Comparison of ENCODE assay signal across 24 cellular contexts in genomic region chr1:94551449-94551848, GRCh38. TPM values are rescaled to one million over a fixed set of nuclear protein-coding genes. Genes with fewer than 3 reads are reported as not detected.
DNase-seq lines count a peak whose midpoint lies in the region; ATAC-seq and TF ChIP-seq lines count a peak whose summit lies in the region.
"Had no signal": no experiment of that assay in that cellular context is flagged by ENCODE, and none has a peak within 500 bp of the region (broad histone marks: within the 10 kb centered on the region; RNA-seq: fewer than 3 reads in every experiment).

No MANE protein-coding gene starts in this region.

- DNase-seq in Right ventricle myocardium superior (no peak), left cardiac atrium (no peak), choroid plexus epithelial cell (ENCODE audit: low read depth) (peak; percentile 25), upper lobe of left lung (no peak), adrenal gland (no peak), Caco-2 (no peak), GM19240 (ENCODE audit: insufficient read length, low spot score) (no peak)
- DNase-seq: 8988T; activated CD4-positive, alpha-beta T cell treated with anti-CD3 and anti-CD28 coated beads for 1 hour; activated CD8-positive, alpha-beta T cell treated with anti-CD3 and anti-CD28 coated beads, Interleukin-2, amount 10 ng/mL, durations not matched to agents 7 days and 5 days; activated gamma-delta T cell treated with Interleukin-2 at 50 U/mL for 16 hours; activated T-cell treated with anti-CD3 and anti-CD28 coated beads, Interleukin-2, amount 50 U/mL, for 1 hour; CD4-positive, alpha-beta memory T cell; DMS53; GF-D8; hypothalamus; KG1; naive B cell; NCI-H1694 treated with DMSO at 0.1 percent for 48 hours; SW 1271 had no signal

- H3K36me3 ChIP-seq in upper lobe of left lung (no peaks in the 10 kb centered on the region), adrenal gland (replicated peaks in 1 of 2) (no peaks in the 10 kb centered on the region), Caco-2 (ENCODE audit: control insufficient read depth, insufficient read depth, low read length) (no peaks in the 10 kb centered on the region)
- H3K36me3 ChIP-seq: HAP-1 had no signal

- H3K27ac ChIP-seq in upper lobe of left lung (peak overlapping the region in 3 of 4 donors; percentile 5 to 65 (median 52)), adrenal gland (peak overlapping the region in 2 of 5 donors; percentile 18 to 56)

- no peak overlapping the region for H3K4me3 ChIP-seq in choroid plexus epithelial cell (ENCODE audit: low read depth, low read length)
- no peak overlapping the region for H3K4me3 ChIP-seq in upper lobe of left lung
- H3K4me3 ChIP-seq in adrenal gland: no peak overlapping the region
- no peak overlapping the region for H3K4me3 ChIP-seq in Caco-2 (ENCODE audit: low read depth, low read length)
- H3K4me3 ChIP-seq: HAP-1 had no signal

- no peak for TF ChIP-seq EP300 in upper lobe of left lung (IDR thresholded peaks at IDR 0.05)

- POLR2A ChIA-PET in Caco-2 (lab: Charles Lee): no interaction called here

- H3K9me3 Mint-ChIP-seq in nephron: no peaks in the 10 kb centered on the region
- no peaks in the 10 kb centered on the region for H3K9me3 Mint-ChIP-seq in Caco-2 (ENCODE audit: unreplicated experiment)
- H3K9me3 Mint-ChIP-seq: CD4-positive, alpha-beta memory T cell; dendritic cell treated with granulocyte-macrophage colony-stimulating factor and Interleukin-4, amounts not matched to agents 40 ng/mL and 50 ng/mL, for 4 days; naive B cell; stimulated activated memory B cell treated with anti-CD40 and anti-IgM and Interleukin-4, amounts not matched to agents 10 μg/mL and 1 μg/mL and 100 μg/mL, for 72 hours had no signal

- ATAC-seq in Right ventricle myocardium superior (ENCODE audit: poor library complexity) (peak; percentile 23), left cardiac atrium (no peak), upper lobe of left lung (ENCODE audit: low FRiP score in 2 of 2) (no peak)
- ATAC-seq: activated CD8-positive, alpha-beta T cell treated with anti-CD3 and anti-CD28 coated beads, Interleukin-2, amount 10 ng/mL, durations not matched to agents 7 days and 5 days; stimulated activated memory B cell treated with anti-CD40 and anti-IgM and Interleukin-4, amounts not matched to agents 10 μg/mL and 1 μg/mL and 100 μg/mL, for 72 hours had no signal

- H3K4me1 Mint-ChIP-seq in nephron (peaks cover 61% of the 10 kb centered on the region), Caco-2 (ENCODE audit: low read depth, unreplicated experiment) (peaks cover 15% of the 10 kb centered on the region)
- H3K4me1 Mint-ChIP-seq: CD4-positive, alpha-beta memory T cell; naive B cell; stimulated activated memory B cell treated with anti-CD40 and anti-IgM and Interleukin-4, amounts not matched to agents 10 μg/mL and 1 μg/mL and 100 μg/mL, for 72 hours had no signal

- intact Hi-C loops in Right ventricle myocardium superior (cut with DNase I): no loop called here
- intact Hi-C loops in left cardiac atrium (cut with DNase I): no loop called here
- intact Hi-C loops in adrenal gland (cut with DNase I): no loop called here
- intact Hi-C loops in Caco-2 (cut with micrococcal nuclease; ENCODE audit: unreplicated experiment): no loop called here

- H3K9me3 ChIP-seq in upper lobe of left lung: no peaks in the 10 kb centered on the region
- no peaks in the 10 kb centered on the region for H3K9me3 ChIP-seq in adrenal gland (replicated peaks in 1 of 3)
- H3K9me3 ChIP-seq in Caco-2: no peaks in the 10 kb centered on the region
- H3K9me3 ChIP-seq: HAP-1 had no signal

- H3K27me3 ChIP-seq in upper lobe of left lung (no peaks in the 10 kb centered on the region), adrenal gland (no peaks in the 10 kb centered on the region), Caco-2 (replicated peaks; ENCODE audit: control insufficient read depth, insufficient read depth, low read length) (no peaks in the 10 kb centered on the region)

- H3K4me1 ChIP-seq in upper lobe of left lung (peaks cover 0 to 13% (median 2%) of the 10 kb centered on the region in 4 donors), adrenal gland (replicated peaks in 1 of 2) (peaks cover 0 to 8% of the 10 kb centered on the region in 2 donors), Caco-2 (peaks cover 40% of the 10 kb centered on the region)

- CTCF ChIA-PET in Caco-2 (lab: Charles Lee): no interaction called here

- H3K27ac Mint-ChIP-seq in nephron: peak overlapping the region; percentile 83 to 94 (median 85)
- H3K27ac Mint-ChIP-seq in Caco-2 (ENCODE audit: unreplicated experiment): no peak overlapping the region
- H3K27ac Mint-ChIP-seq: activated CD8-positive, alpha-beta T cell treated with anti-CD3 and anti-CD28 coated beads, Interleukin-2, amount 10 ng/mL, durations not matched to agents 7 days and 5 days; CD4-positive, alpha-beta memory T cell; dendritic cell treated with granulocyte-macrophage colony-stimulating factor and Interleukin-4, amounts not matched to agents 40 ng/mL and 50 ng/mL, for 4 days; naive B cell; stimulated activated memory B cell treated with anti-CD40 and anti-IgM and Interleukin-4, amounts not matched to agents 10 μg/mL and 1 μg/mL and 100 μg/mL, for 72 hours had no signal

- no TSS peak for BruUV-seq in Caco-2 (replicated peaks; lab: Mats Ljungman, UMichigan)

- H3K27me3 Mint-ChIP-seq in nephron (ENCODE audit: low read depth) (no peaks in the 10 kb centered on the region), Caco-2 (ENCODE audit: insufficient read depth, unreplicated experiment) (no peaks in the 10 kb centered on the region)
- H3K27me3 Mint-ChIP-seq: dendritic cell treated with granulocyte-macrophage colony-stimulating factor and Interleukin-4, amounts not matched to agents 40 ng/mL and 50 ng/mL, for 4 days had no signal

- no peak for TF ChIP-seq CTCF in choroid plexus epithelial cell (conservative IDR thresholded peaks at IDR 0.05; ENCODE audit: low read depth, low read length)
- TF ChIP-seq CTCF in nephron (IDR thresholded peaks at IDR 0.05; ENCODE audit: unreplicated experiment in 3 of 3): no peak
- no peak for TF ChIP-seq CTCF in upper lobe of left lung (IDR thresholded peaks at IDR 0.05)
- TF ChIP-seq CTCF in adrenal gland (IDR thresholded peaks at IDR 0.05): no peak
- no peak for TF ChIP-seq CTCF in Caco-2 (IDR thresholded peaks at IDR 0.05; ENCODE audit: insufficient read depth in 1 of 2, low read depth in 1 of 2, low read length in 1 of 2, severe bottlenecking in 1 of 2, unreplicated experiment in 1 of 2)

- TF ChIP-seq POLR2A in upper lobe of left lung (IDR thresholded peaks at IDR 0.05) (no peak), adrenal gland (IDR thresholded peaks at IDR 0.05) (no peak)

- H3K36me3 Mint-ChIP-seq in nephron (ENCODE audit: low read depth) (no peaks in the 10 kb centered on the region), Caco-2 (ENCODE audit: insufficient read depth, unreplicated experiment) (no peaks in the 10 kb centered on the region)
- H3K36me3 Mint-ChIP-seq: CD4-positive, alpha-beta memory T cell; naive B cell; stimulated activated memory B cell treated with anti-CD40 and anti-IgM and Interleukin-4, amounts not matched to agents 10 μg/mL and 1 μg/mL and 100 μg/mL, for 72 hours had no signal

- H3K4me3 Mint-ChIP-seq in nephron: no peak overlapping the region
- no peak overlapping the region for H3K4me3 Mint-ChIP-seq in Caco-2 (ENCODE audit: unreplicated experiment)
- H3K4me3 Mint-ChIP-seq: activated CD8-positive, alpha-beta T cell treated with anti-CD3 and anti-CD28 coated beads, Interleukin-2, amount 10 ng/mL, durations not matched to agents 7 days and 5 days; CD4-positive, alpha-beta memory T cell; dendritic cell treated with granulocyte-macrophage colony-stimulating factor and Interleukin-4, amounts not matched to agents 40 ng/mL and 50 ng/mL, for 4 days; naive B cell; stimulated activated memory B cell treated with anti-CD40 and anti-IgM and Interleukin-4, amounts not matched to agents 10 μg/mL and 1 μg/mL and 100 μg/mL, for 72 hours had no signal

- WGBS in upper lobe of left lung, 2 donors: 86 to 91% methylated on average over 7 of the region's 7 CpGs
- WGBS in adrenal gland, 4 donors: 88 to 95% (median 93%) methylated on average over 7 of the region's 7 CpGs

RNA-seq across cellular contexts. Expression of gene F3, which starts 9.9 kb away (rescaled TPM):
- total RNA-seq in Right ventricle myocardium superior: 21.5 TPM
- total RNA-seq in left cardiac atrium: 10 to 100 TPM; 23.6 to 47.9 TPM
- 100 to 1,000 TPM in 2 of 6 donors, 10 to 100 TPM in 4; 52.4 to 210 (median 80.9) TPM for total RNA-seq in upper lobe of left lung
- total RNA-seq in adrenal gland: 10 to 100 TPM; 11.8 to 38.9 (median 21.5) TPM
- polyA plus RNA-seq in adrenal gland: 10 to 100 TPM; 26.0 to 50.9 (median 34.3) TPM
- total RNA-seq in Caco-2 (2022): 21.7 and 28.5 TPM in 2 replicates
- total RNA-seq: activated CD8-positive, alpha-beta T cell treated with anti-CD3 and anti-CD28 coated beads, Interleukin-2, amount 10 ng/mL, durations not matched to agents 7 days and 5 days had no signal
- polyA plus RNA-seq: CD4-positive, alpha-beta memory T cell had no signal
